In genomic region chr22:46996595-46997310, GRCh38 we compare ENCODE assay signal across 11 cellular contexts.
DNase-seq lines count a peak whose midpoint lies in the region; ATAC-seq, FAIRE-seq and TF ChIP-seq lines count a peak whose summit lies in the region.
"Had no signal": no experiment of that assay in that cellular context is flagged by ENCODE, and none has a peak within 500 bp of the region (broad histone marks: within the 10 kb centered on the region; RNA-seq: fewer than 3 reads in every experiment).

No MANE protein-coding gene starts in this region.

- intact Hi-C loops in A673 (cut with micrococcal nuclease; ENCODE audit: unreplicated experiment) (no loop called here), heart right ventricle (cut with DNase I) (loop anchor here in 1 of 10 donors (10.0 kb wide), 1 partner anchor 112 kb away; no protein-coding TSS in a partner anchor)

- in situ Hi-C loops in G401 (cut with HindIII; ENCODE audit: low sequenced_read_pairs): no loop called here
- in situ Hi-C loops in SK-MEL-5 (cut with HindIII; ENCODE audit: low pct_unique_long_range_greater_than_20kb, low sequenced_read_pairs): no loop called here

- BruUV-seq in A673 (replicated peaks; lab: Mats Ljungman, UMichigan): no TSS peak

- H3K27me3 ChIP-seq in A673 (replicated peaks; ENCODE audit: insufficient read depth, low read depth, low read length, poor library complexity) (no peaks in the 10 kb centered on the region), heart right ventricle (no peaks in the 10 kb centered on the region)
- H3K27me3 ChIP-seq: transverse colon had no signal

- peak in 5 of 8 donors; percentile 28 to 70 (median 48) for ATAC-seq in heart right ventricle
- ATAC-seq: activated T-cell treated with anti-CD3 and anti-CD28 coated beads, Interleukin-2, amount 50 U/mL, for 4 hours had no signal

- H3K36me3 ChIP-seq in A673 (ENCODE audit: insufficient read depth, low read length, poor library complexity, severe bottlenecking) (no peaks in the 10 kb centered on the region), heart right ventricle (peaks cover 0 to 55% (median 0%) of the 10 kb centered on the region in 9 donors)
- H3K36me3 ChIP-seq: transverse colon had no signal

- H3K9me3 ChIP-seq in A673 (ENCODE audit: low read depth, low read length, poor library complexity, severe bottlenecking) (no peaks in the 10 kb centered on the region), heart right ventricle (no peaks in the 10 kb centered on the region)
- H3K9me3 ChIP-seq: transverse colon had no signal

- POLR2A ChIA-PET in A673 (lab: Charles Lee; ENCODE audit: low non-redundant PET): no interaction called here
- POLR2A ChIA-PET in HEK293T (lab: Yijun Ruan, JAX): no interaction called here

- H3K4me3 ChIP-seq in A673 (ENCODE audit: low read depth, low read length, poor library complexity, severe bottlenecking) (no peak overlapping the region), heart right ventricle (no peak overlapping the region)
- H3K4me3 ChIP-seq: transverse colon had no signal

- 72% methylated on average over 11 of the region's 11 CpGs for WGBS in heart right ventricle, 2 donors

- no peak for TF ChIP-seq POLR2A in H54 (IDR thresholded peaks at IDR 0.05; ENCODE audit: low read depth, low read length)

- no peak for FAIRE-seq in H54 (lab: Jason Lieb, UNC)

- peak; percentile 20 for DNase-seq in A673 (ENCODE audit: low spot score)
- DNase-seq in G401 (ENCODE audit: low spot score): peak; percentile 17
- peak; percentile 40 for DNase-seq in SK-MEL-5 (ENCODE audit: low read depth, low spot score)
- no peak for DNase-seq in heart right ventricle
- DNase-seq in activated gamma-delta T cell (lab: John Stamatoyannopoulos, UW): no peak
- DNase-seq in HEK293T (ENCODE audit: extremely low spot score): no peak
- no peak for DNase-seq in H54 (ENCODE audit: insufficient read length, low spot score)
- DNase-seq in UCSD-AML1 (lab: John Stamatoyannopoulos, UW; ENCODE audit: unreplicated experiment): no peak
- DNase-seq: activated T-cell treated with anti-CD3 and anti-CD28 coated beads, Interleukin-2, amount 50 U/mL, for 4 hours; NCI-H446 treated with DMSO at 0.1 percent for 48 hours; transverse colon had no signal

- TF ChIP-seq CTCF in A673 (conservative IDR thresholded peaks at IDR 0.05; ENCODE audit: low read depth, low read length) (peak; percentile 45), heart right ventricle (IDR thresholded peaks at IDR 0.05) (peak in 3 of 9 donors; percentile 6 to 28 (median 12))

- H3K4me1 ChIP-seq in A673 (ENCODE audit: insufficient read depth, low read length, poor library complexity, severe bottlenecking) (no peaks in the 10 kb centered on the region), heart right ventricle (peaks cover 0 to 22% (median 7%) of the 10 kb centered on the region in 9 donors)
- H3K4me1 ChIP-seq: transverse colon had no signal

- CTCF ChIA-PET in A673 (lab: Charles Lee): no interaction called here
- CTCF ChIA-PET in HEK293T (lab: Yijun Ruan, JAX): interaction anchor here (0.8 kb wide), 1 partner anchor 164 kb away, joined by 4 read pairs; no protein-coding TSS in a partner anchor

- H3K27ac ChIP-seq in A673 (ENCODE audit: low read depth, low read length, poor library complexity, severe bottlenecking): no peak overlapping the region
- H3K27ac ChIP-seq in heart right ventricle: no peak overlapping the region
- H3K27ac ChIP-seq: transverse colon had no signal

TF ChIP-seq in HEK293T, 16 proteins besides CTCF, POLR2A, EP300 and RAD21:
- no peak for TF ChIP-seq BHLHE40 (IDR thresholded peaks at IDR 0.05; ENCODE audit: borderline replicate concordance)
- no peak for TF ChIP-seq LEF1 (IDR thresholded peaks at IDR 0.05; ENCODE audit: borderline replicate concordance)

Comparison
In these comparisons a context has a peak if more than half of its experiments do, and no peak if none do; other contexts are left out.
1. DNase-seq: peak in A673 (single experiment), G401 (single experiment) and SK-MEL-5 (single experiment); none in heart right ventricle (0 of 2), activated gamma-delta T cell (single experiment), HEK293T (single experiment), H54 (single experiment) and UCSD-AML1 (single experiment).